In genomic region chr4:165207431-165208321, GRCh38 we compare ENCODE assay signal across 8 cellular contexts. TPM values are rescaled to one million over a fixed set of nuclear protein-coding genes. Genes with fewer than 3 reads are reported as not detected.
A peak's percentile ranks its signal among the peaks of the same experiment; 100 is the strongest.
DNase-seq lines count a peak whose midpoint lies in the region; ATAC-seq and TF ChIP-seq lines count a peak whose summit lies in the region.

TSS of gene KLHL2 (plus strand) at chr4:165207561. CDS start at chr4:165207877, 316 bp downstream.

- H3K27me3 ChIP-seq in CD4-positive, CD25-positive, alpha-beta regulatory T cell (ENCODE audit: control insufficient read depth, insufficient read depth, low read length): no peaks in the 10 kb centered on the region
- H3K27me3 ChIP-seq in OCI-LY1 (ENCODE audit: insufficient read depth, low read length) (no peaks in the 10 kb centered on the region), muscle layer of colon (ENCODE audit: control insufficient read depth in 1 of 2, insufficient read depth in 2 of 2, low read length in 2 of 2) (no peaks in the 10 kb centered on the region)

- H3K4me3 Mint-ChIP-seq in CD4-positive, CD25-positive, alpha-beta regulatory T cell: peak within 1 kb of the TSS; percentile 95 to 99 (median 97)

- H3K9ac ChIP-seq in OCI-LY1 (ENCODE audit: low read length): peak within 1 kb of the TSS; percentile 81
- peak within 1 kb of the TSS; percentile 84 for H3K9ac ChIP-seq in muscle layer of colon (ENCODE audit: low read length)

- H3K4me1 ChIP-seq in CD4-positive, CD25-positive, alpha-beta regulatory T cell (ENCODE audit: control insufficient read depth, insufficient read depth, low read length, poor library complexity, severe bottlenecking): peaks cover 41% of the 10 kb centered on the region
- H3K4me1 ChIP-seq in OCI-LY1 (ENCODE audit: insufficient read depth, low read length, severe bottlenecking) (peaks cover 43% of the 10 kb centered on the region), muscle layer of colon (ENCODE audit: insufficient read depth, low read length) (peaks cover 20% of the 10 kb centered on the region)

- H3K9me3 Mint-ChIP-seq in CD4-positive, CD25-positive, alpha-beta regulatory T cell: no peaks in the 10 kb centered on the region

- peak; percentile 72 for ATAC-seq in CD4-positive, CD25-positive, alpha-beta regulatory T cell (ENCODE audit: low read depth in 2 of 2)
- peak; percentile 84 for ATAC-seq in HG03442 (IDR thresholded peaks at IDR 0.05; ENCODE audit: unreplicated experiment)

- DNase-seq in CD4-positive, CD25-positive, alpha-beta regulatory T cell: peak; percentile 68 to 87 (median 70)
- DNase-seq in GM19240 (ENCODE audit: insufficient read length, low spot score): peak; percentile 51
- DNase-seq in activated T-cell treated with anti-CD3 and anti-CD28 coated beads for 48 hours (ENCODE audit: low read depth): peak; percentile 71
- DNase-seq in erythroblast (lab: John Stamatoyannopoulos, UW): peak; percentile 83 to 87
- DNase-seq in stimulated activated CD8-positive, alpha-beta memory T cell treated with anti-CD3 and anti-CD28 coated beads, Interleukin-7, amount 100 ng/mL, for 48 hours (ENCODE audit: extremely low read depth in 1 of 2, low read depth in 1 of 2): peak; percentile 52 to 57

- H3K36me3 ChIP-seq in CD4-positive, CD25-positive, alpha-beta regulatory T cell (ENCODE audit: control insufficient read depth, insufficient read depth, low read length): no peaks in the 10 kb centered on the region
- H3K36me3 ChIP-seq in OCI-LY1 (ENCODE audit: insufficient read depth, low read length): no peaks in the 10 kb centered on the region
- no peaks in the 10 kb centered on the region for H3K36me3 ChIP-seq in muscle layer of colon (ENCODE audit: insufficient read depth, low read length)

- TF ChIP-seq POLR2A in erythroblast (IDR thresholded peaks at IDR 0.05; ENCODE audit: low read length): peak; percentile 60

- peak within 1 kb of the TSS; percentile 93 to 97 (median 93) for H3K27ac Mint-ChIP-seq in CD4-positive, CD25-positive, alpha-beta regulatory T cell

- no peaks in the 10 kb centered on the region for H4K20me1 ChIP-seq in OCI-LY1 (ENCODE audit: insufficient read depth, low read length)

- TF ChIP-seq CTCF in OCI-LY1 (IDR thresholded peaks at IDR 0.05; ENCODE audit: low read length): no peak

- H3K4me2 ChIP-seq in OCI-LY1 (ENCODE audit: low read length): peak within 1 kb of the TSS; percentile 99

- peaks cover 50 to 77% (median 63%) of the 10 kb centered on the region in 4 donors for H3K4me1 Mint-ChIP-seq in CD4-positive, CD25-positive, alpha-beta regulatory T cell

- H3K9me2 ChIP-seq in OCI-LY1 (ENCODE audit: low read depth, low read length): no peaks in the 10 kb centered on the region

- no peaks in the 10 kb centered on the region for H3K36me3 Mint-ChIP-seq in CD4-positive, CD25-positive, alpha-beta regulatory T cell

- no peaks in the 10 kb centered on the region for H3K9me3 ChIP-seq in CD4-positive, CD25-positive, alpha-beta regulatory T cell (ENCODE audit: control insufficient read depth in 2 of 2, low read length in 2 of 2)
- H3K9me3 ChIP-seq in OCI-LY1 (ENCODE audit: low read length) (no peaks in the 10 kb centered on the region), muscle layer of colon (ENCODE audit: low read length) (no peaks in the 10 kb centered on the region)

- peak within 1 kb of the TSS; percentile 68 for H3K27ac ChIP-seq in CD4-positive, CD25-positive, alpha-beta regulatory T cell (ENCODE audit: insufficient read depth, low read length, poor library complexity, severe bottlenecking)
- H3K27ac ChIP-seq in OCI-LY1 (ENCODE audit: low read depth, low read length, poor library complexity, severe bottlenecking) (no peak within 1 kb of the TSS), muscle layer of colon (ENCODE audit: low read depth, low read length) (peak within 1 kb of the TSS; percentile 86)

- peak within 1 kb of the TSS; percentile 81; the same call in 1 of the 2 replicates for H2AFZ ChIP-seq in OCI-LY1 (ENCODE audit: low read length)

- H3F3A ChIP-seq in OCI-LY1 (ENCODE audit: insufficient read depth, low read length): no peaks in the 10 kb centered on the region; the same call in 1 of the 2 replicates

- peaks cover 20% of the 10 kb centered on the region for H3K79me2 ChIP-seq in OCI-LY1 (ENCODE audit: insufficient read depth, low read length)

- peak within 1 kb of the TSS; percentile 93 for H3K4me3 ChIP-seq in CD4-positive, CD25-positive, alpha-beta regulatory T cell (ENCODE audit: low read depth, low read length)
- H3K4me3 ChIP-seq in OCI-LY1 (ENCODE audit: low read depth, low read length, poor library complexity, severe bottlenecking): peak within 1 kb of the TSS; percentile 95
- peak within 1 kb of the TSS; percentile 77 to 92 for H3K4me3 ChIP-seq in muscle layer of colon (ENCODE audit: low read depth in 1 of 2, low read length in 2 of 2)

- no peaks in the 10 kb centered on the region for H3K27me3 Mint-ChIP-seq in CD4-positive, CD25-positive, alpha-beta regulatory T cell

RNA-seq across cellular contexts. Expression of gene KLHL2, which starts in this region (rescaled TPM):
- total RNA-seq in CD4-positive, CD25-positive, alpha-beta regulatory T cell: 31.2 TPM
- 10 to 100 TPM in 2 of 4 donors, 1 to 10 TPM in 2; 7.1 to 18.7 (median 9.6) TPM for polyA plus RNA-seq in CD4-positive, CD25-positive, alpha-beta regulatory T cell
